ENCODE assay signal across 1 cellular context in the genomic region with DNA sequence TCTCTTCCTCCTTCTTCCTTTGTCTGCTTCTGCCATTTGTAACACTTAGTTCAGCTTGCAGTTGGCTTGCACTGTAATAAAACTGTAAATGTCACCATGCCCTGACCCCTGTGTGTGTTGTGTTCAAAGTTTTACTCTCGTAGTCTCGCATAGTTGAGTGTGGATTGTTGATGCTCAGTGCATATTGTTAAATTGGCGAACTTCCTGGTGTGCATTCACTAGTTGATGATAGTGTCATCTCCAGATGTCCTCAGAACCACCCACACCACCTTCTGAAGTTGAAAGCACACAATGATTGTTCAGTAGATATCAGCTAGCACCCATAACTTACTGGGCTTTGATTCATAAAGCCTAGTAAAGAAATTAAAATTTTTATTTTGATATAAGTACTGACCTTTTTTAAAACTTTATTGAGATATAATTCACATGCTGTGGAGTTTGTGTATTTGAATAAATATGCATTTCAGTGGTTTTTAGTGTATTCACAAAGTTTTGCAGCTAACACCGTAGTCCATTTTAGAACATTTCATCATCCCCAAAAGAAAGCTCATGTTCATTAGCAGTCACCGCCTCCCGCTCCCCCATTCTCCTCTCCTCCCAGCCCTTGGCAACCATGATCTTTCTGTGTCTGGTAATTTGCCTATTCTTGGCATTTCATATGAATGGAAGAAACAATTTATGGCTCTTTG.
TF ChIP-seq lines count a peak whose summit lies in the region.

No MANE protein-coding gene starts in this region.

TF ChIP-seq in HEK293T, 16 proteins besides CTCF, POLR2A, EP300 and RAD21:
- no peak for TF ChIP-seq HDGF (IDR thresholded peaks at IDR 0.05; ENCODE audit: borderline replicate concordance)
- TF ChIP-seq SUZ12 (IDR thresholded peaks at IDR 0.05) = no peak
- TF ChIP-seq ZNF384 (IDR thresholded peaks at IDR 0.05) = no peak
- no peak for TF ChIP-seq ARNT (IDR thresholded peaks at IDR 0.05)
- TF ChIP-seq FOXA1 (IDR thresholded peaks at IDR 0.05) = no peak
- TF ChIP-seq ELF4 (IDR thresholded peaks at IDR 0.05) = no peak
- no peak for TF ChIP-seq NFRKB (IDR thresholded peaks at IDR 0.05)
- no peak for TF ChIP-seq BHLHE40 (IDR thresholded peaks at IDR 0.05; ENCODE audit: borderline replicate concordance)
- no peak for TF ChIP-seq CTBP1 (IDR thresholded peaks at IDR 0.05; ENCODE audit: borderline replicate concordance)
- no peak for TF ChIP-seq FOXM1 (IDR thresholded peaks at IDR 0.05; ENCODE audit: borderline replicate concordance)
- no peak for TF ChIP-seq SP1 (IDR thresholded peaks at IDR 0.05)
- TF ChIP-seq FOXK2 (IDR thresholded peaks at IDR 0.05) = no peak
- TF ChIP-seq L3MBTL2 (conservative IDR thresholded peaks at IDR 0.05) = no peak
- TF ChIP-seq LEF1 (IDR thresholded peaks at IDR 0.05; ENCODE audit: borderline replicate concordance) = no peak
- TF ChIP-seq TARDBP (IDR thresholded peaks at IDR 0.05) = no peak
